In the genomic region with DNA sequence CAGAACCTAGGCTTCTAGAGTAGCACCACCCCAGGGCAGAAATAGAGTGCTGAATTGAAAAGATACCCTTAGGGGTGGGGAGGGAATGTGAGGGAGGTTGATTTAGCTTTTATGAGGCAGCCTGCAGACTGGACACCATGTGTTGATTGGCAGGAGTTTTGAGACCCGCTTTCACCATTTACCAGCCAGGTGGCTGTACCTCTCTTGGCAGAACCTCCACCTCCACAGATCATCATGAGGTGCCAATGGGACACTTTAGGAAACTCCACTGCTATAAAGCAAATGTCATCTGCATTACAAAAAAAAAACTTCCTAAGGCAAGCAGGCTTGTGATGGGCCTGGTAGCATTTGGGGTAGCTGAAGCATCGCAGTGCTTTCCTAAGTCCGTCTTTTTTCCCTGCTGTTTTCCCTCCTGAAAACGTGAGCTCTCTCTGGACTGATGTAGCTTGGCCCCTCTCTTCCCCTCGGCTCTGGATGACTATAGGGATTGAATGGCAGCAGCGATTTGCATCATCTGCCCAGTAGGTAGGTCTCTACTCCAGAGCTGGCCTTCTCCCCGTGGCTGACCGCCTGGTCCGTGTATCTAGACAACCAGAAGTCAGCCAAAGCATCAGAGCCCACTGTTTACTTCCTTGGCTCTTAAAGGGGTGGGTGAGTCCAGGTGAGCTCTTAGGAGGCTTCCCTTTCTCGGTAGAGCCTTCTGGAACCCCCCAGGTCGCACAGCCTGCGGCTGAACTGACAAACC, we compare ENCODE assay signal across 8 cellular contexts. TPM values are rescaled to one million over a fixed set of nuclear protein-coding genes. Genes with fewer than 3 reads are reported as not detected.
DNase-seq lines count a peak whose midpoint lies in the region; ATAC-seq, FAIRE-seq and TF ChIP-seq lines count a peak whose summit lies in the region.

No MANE protein-coding gene starts in this region.

- peaks cover 18% of the 10 kb centered on the region for H3K79me2 ChIP-seq in HepG2 (ENCODE audit: insufficient read depth, low read length)

- H3K27ac Mint-ChIP-seq in activated T-cell treated with anti-CD3 and anti-CD28 coated beads, Interleukin-2, amount 50 U/mL, for 24 hours, result peak overlapping the region; percentile 84

- no peak; the same call in 2 of the 3 replicates for ATAC-seq in HepG2
- no peak for ATAC-seq in GM21619 (IDR thresholded peaks at IDR 0.05; ENCODE audit: unreplicated experiment)

- TF ChIP-seq EP300 in HepG2 (IDR thresholded peaks at IDR 0.05; ENCODE audit: low read depth in 2 of 2, low read length in 2 of 2), result no peak
- no peak for TF ChIP-seq EP300 in HepG2 (CRISPR knock-in tag; IDR thresholded peaks at IDR 0.05; ENCODE audit: borderline replicate concordance)

- no peak overlapping the region for H2AFZ ChIP-seq in HepG2 (ENCODE audit: low read length)

- H3K36me3 Mint-ChIP-seq in activated T-cell treated with anti-CD3 and anti-CD28 coated beads, Interleukin-2, amount 50 U/mL, for 24 hours (ENCODE audit: low read depth), result peaks cover 39% of the 10 kb centered on the region

- peak overlapping the region; percentile 92 for H3K9ac ChIP-seq in HepG2 (ENCODE audit: insufficient read depth, low read depth, low read length)

- H3K36me3 ChIP-seq in HepG2 (replicated peaks in 1 of 2; ENCODE audit: control insufficient read depth in 1 of 2, insufficient read depth in 2 of 2, low read length in 2 of 2), result peaks cover 10 to 42% of the 10 kb centered on the region in 2 experiments; a peak in 4 of 5 replicates
- H3K36me3 ChIP-seq in thymus (ENCODE audit: control insufficient read depth, insufficient read depth), result no peaks in the 10 kb centered on the region

- H3K4me3 ChIP-seq in astrocyte of the spinal cord (ENCODE audit: low read depth, low read length) (peak overlapping the region; percentile 73), HepG2 (replicated peaks in 1 of 3; ENCODE audit: insufficient read depth in 1 of 3, low read depth in 2 of 3, low read length in 3 of 3) (peak overlapping the region; percentile 69 to 87 (median 79)), thymus (ENCODE audit: low read length) (peak overlapping the region; percentile 70)

- H4K20me1 ChIP-seq in HepG2 (ENCODE audit: insufficient read depth, low read length), result peaks cover 3% of the 10 kb centered on the region; the same call in 1 of the 2 replicates

- intact Hi-C loops in HepG2 (cut with micrococcal nuclease; ENCODE audit: unreplicated experiment), result no loop called here

- H3K4me2 ChIP-seq in HepG2 (ENCODE audit: low read depth, low read length), result peak overlapping the region; percentile 88

- TF ChIP-seq CTCF in astrocyte of the spinal cord (IDR thresholded peaks at IDR 0.05; ENCODE audit: low read depth, low read length) (no peak), HepG2 (CRISPR knock-in tag; IDR thresholded peaks at IDR 0.05) (no peak)

- H3K4me1 ChIP-seq in HepG2 (ENCODE audit: insufficient read depth, low read length) (peaks cover 49% of the 10 kb centered on the region), thymus (ENCODE audit: control insufficient read depth, insufficient read depth, low read length) (peaks cover 3% of the 10 kb centered on the region)

- H3K4me3 Mint-ChIP-seq in activated T-cell treated with anti-CD3 and anti-CD28 coated beads, Interleukin-2, amount 50 U/mL, for 24 hours, result peak overlapping the region; percentile 83

- in situ Hi-C loops in astrocyte of the spinal cord (cut with HindIII; ENCODE audit: low sequenced_read_pairs) (no loop called here), HepG2 (cut with HindIII; ENCODE audit: extremely low pct_ligation_motif_present, low pct_unique_long_range_greater_than_20kb) (loop anchor here (10.0 kb wide), 1 partner anchor 332 kb away; no protein-coding TSS in a partner anchor)

- H3K27me3 Mint-ChIP-seq in activated T-cell treated with anti-CD3 and anti-CD28 coated beads, Interleukin-2, amount 50 U/mL, for 24 hours, result no peaks in the 10 kb centered on the region

- no peaks in the 10 kb centered on the region; a peak in 1 of 5 replicates for H3K27me3 ChIP-seq in HepG2 (ENCODE audit: control insufficient read depth in 1 of 2, insufficient read depth in 2 of 2, low read length in 2 of 2)
- no peaks in the 10 kb centered on the region for H3K27me3 ChIP-seq in thymus (ENCODE audit: control insufficient read depth, insufficient read depth)

- TSS peak; percentile 47 for BruUV-seq in HepG2 (replicated peaks; lab: Mats Ljungman, UMichigan)

- H3K9me3 ChIP-seq in HepG2 (ENCODE audit: low read length), result no peaks in the 10 kb centered on the region
- H3K9me3 ChIP-seq in thymus (ENCODE audit: control insufficient read depth), result no peaks in the 10 kb centered on the region

- DNase-seq in activated T-cell treated with anti-CD3 and anti-CD28 coated beads, Interleukin-2, amount 50 U/mL, for 24 hours, result no peak
- no peak for DNase-seq in activated T-cell treated with anti-CD3 and anti-CD28 coated beads for 4 hours
- DNase-seq in astrocyte of the spinal cord (ENCODE audit: low read depth, low spot score), result no peak
- no peak for DNase-seq in HepG2 (ENCODE audit: low spot score)
- DNase-seq in middle frontal gyrus (ENCODE audit: extremely low spot score, low spot score), result no peak
- no peak for DNase-seq in activated effector memory CD4-positive, alpha-beta T cell treated with Interleukin-2 at 50 U/mL for 16 hours

- no peaks in the 10 kb centered on the region for H3K9me3 Mint-ChIP-seq in activated T-cell treated with anti-CD3 and anti-CD28 coated beads, Interleukin-2, amount 50 U/mL, for 24 hours

- FAIRE-seq in HepG2 (lab: Jason Lieb, UNC), result no peak

- H3K27ac ChIP-seq in HepG2 (ENCODE audit: extremely low read length, insufficient read depth, low read length) (peak overlapping the region; percentile 91), thymus (ENCODE audit: low read depth) (peak overlapping the region; percentile 55)

- no peak for TF ChIP-seq RAD21 in HepG2 (CRISPR knock-in tag; IDR thresholded peaks at IDR 0.05)

- 44% methylated on average over 9 of the region's 12 CpGs for WGBS in HepG2 (ENCODE audit: low lambda C conversion rate)
- 87% methylated on average over 12 of the region's 12 CpGs for WGBS in thymus

- H3K4me1 Mint-ChIP-seq in activated T-cell treated with anti-CD3 and anti-CD28 coated beads, Interleukin-2, amount 50 U/mL, for 24 hours (ENCODE audit: low read depth), result peaks cover 22% of the 10 kb centered on the region

- POLR2A ChIA-PET in HepG2 (lab: Yijun Ruan, JAX), result interaction anchor here (0.5 to 2.1 kb wide), 4 partner anchors 8 to 77 kb away, joined by 3 to 7 read pairs (median 3); no protein-coding TSS in a partner anchor

- TF ChIP-seq POLR2A in HepG2 (IDR thresholded peaks at IDR 0.05; ENCODE audit: insufficient read depth in 1 of 2, low read depth in 2 of 2, low read length in 2 of 2), result no peak

- CTCF ChIA-PET in HepG2 (lab: Yijun Ruan, JAX; ENCODE audit: low intra/inter-chr PET ratio, low total read pairs), result no interaction called here

TF ChIP-seq in HepG2, 621 proteins besides CTCF, POLR2A, EP300 and RAD21 (continues in another document):
- TF ChIP-seq DNMT1 (CRISPR knock-in tag; IDR thresholded peaks at IDR 0.05), result 0 out of 2 replicates have a peak, but pooled peaks have one; percentile 6
- no peak for TF ChIP-seq ZNF670 (CRISPR knock-in tag; IDR thresholded peaks at IDR 0.05; ENCODE audit: borderline replicate concordance)
- no peak for TF ChIP-seq PPARG (CRISPR knock-in tag; conservative IDR thresholded peaks at IDR 0.05)

RNA-seq across cellular contexts. Expression of a gene that starts 1.3 kb away (rescaled TPM):
- total RNA-seq in HepG2 (2016; rRNA removed; fragmentation: Illumina TruSeq; extraction: Trizol), result 168 and 177 TPM in 2 replicates
- total RNA-seq in HepG2 (2016; cell fraction: cytosol; rRNA removed; fragmentation: Illumina TruSeq; extraction: Trizol; ENCODE audit: low read depth), result 166 and 201 TPM in 2 replicates
- 178 and 182 TPM in 2 replicates for total RNA-seq in HepG2 (2016; cell fraction: insoluble cytoplasmic fraction; rRNA removed; fragmentation: Illumina TruSeq; extraction: Trizol)
- 211 and 254 TPM in 2 replicates for total RNA-seq in HepG2 (2016; cell fraction: membrane; rRNA removed; fragmentation: Illumina TruSeq; extraction: Trizol)
- total RNA-seq in HepG2 (2016; cell fraction: nucleus; rRNA removed; fragmentation: Illumina TruSeq; extraction: Trizol), result 58.9 and 64.6 TPM in 2 replicates
- polyA plus RNA-seq in HepG2 (2011; rRNA removed) (95.3 and 98.9 TPM in 2 replicates), thymus (59.0 TPM)
- 107 and 123 TPM in 2 replicates for polyA plus RNA-seq in HepG2 (2011; cell fraction: cytosol; rRNA removed)
- 40.3 and 45.6 TPM in 2 replicates for polyA plus RNA-seq in HepG2 (2011; cell fraction: nucleus; rRNA removed)
- 117 and 152 TPM in 2 replicates for polyA plus RNA-seq in HepG2 (2012)
- 235 and 300 TPM in 2 replicates for polyA plus RNA-seq in HepG2 (2016; cell fraction: cytosol; fragmentation: Illumina TruSeq; extraction: Trizol; ENCODE audit: low read depth)
- 237 and 249 TPM in 2 replicates for polyA plus RNA-seq in HepG2 (2016; cell fraction: insoluble cytoplasmic fraction; fragmentation: Illumina TruSeq; extraction: Trizol; ENCODE audit: low read depth)
- 271 and 309 TPM in 2 replicates for polyA plus RNA-seq in HepG2 (2016; cell fraction: membrane; fragmentation: Illumina TruSeq; extraction: Trizol; ENCODE audit: low read depth)
- 131 and 135 TPM in 2 replicates for polyA plus RNA-seq in HepG2 (2016; cell fraction: nucleus; fragmentation: Illumina TruSeq; extraction: Trizol; ENCODE audit: insufficient read depth, low read depth)
- polyA minus RNA-seq in HepG2 (2011; rRNA and poly(A)+ RNA removed; ENCODE audit: low replicate concordance), result 47.4 and 68.6 TPM in 2 replicates
- 36.4 and 44.0 TPM in 2 replicates for polyA minus RNA-seq in HepG2 (2011; cell fraction: cytosol; rRNA and poly(A)+ RNA removed)
- polyA minus RNA-seq in HepG2 (2011; cell fraction: nucleus; rRNA and poly(A)+ RNA removed), result 21.6 and 28.6 TPM in 2 replicates
